ENCODE assay signal across 9 cellular contexts in genomic region chr3:112333386-112334334, GRCh38. TPM values are rescaled to one million over a fixed set of nuclear protein-coding genes. Genes with fewer than 3 reads are reported as not detected.
DNase-seq lines count a peak whose midpoint lies in the region; ATAC-seq, FAIRE-seq and TF ChIP-seq lines count a peak whose summit lies in the region.
"Had no signal": no experiment of that assay in that cellular context is flagged by ENCODE, and none has a peak within 500 bp of the region (broad histone marks: within the 10 kb centered on the region; RNA-seq: fewer than 3 reads in every experiment).

No MANE protein-coding gene starts in this region.

- no peaks in the 10 kb centered on the region for H3K36me3 ChIP-seq in left lung
- no peaks in the 10 kb centered on the region for H3K36me3 ChIP-seq in stomach

- no peak for TF ChIP-seq CTCF in left lung (IDR thresholded peaks at IDR 0.05)
- TF ChIP-seq CTCF in stomach (IDR thresholded peaks at IDR 0.05), result no peak

- peak overlapping the region; percentile 32 to 53 for H3K4me3 ChIP-seq in left lung
- peak overlapping the region; percentile 47 to 62 (median 57) for H3K4me3 ChIP-seq in stomach

- 9 to 16% (median 10%) methylated on average over 17 to 22 of the region's 22 CpGs for WGBS in stomach, 5 donors

- intact Hi-C loops in left lung (cut with DNase I), result no loop called here
- intact Hi-C loops in stomach (cut with DNase I; ENCODE audit: low total_unique reads), result no loop called here

- H3K9me3 ChIP-seq in left lung, result no peaks in the 10 kb centered on the region
- no peaks in the 10 kb centered on the region for H3K9me3 ChIP-seq in stomach

- TF ChIP-seq EP300 in stomach (IDR thresholded peaks at IDR 0.05), result no peak

- FAIRE-seq in GM19239 (lab: Jason Lieb, UNC), result no peak

- H3K4me1 ChIP-seq in left lung (peaks cover 8 to 17% of the 10 kb centered on the region in 2 donors), stomach (peaks cover 0 to 31% (median 14%) of the 10 kb centered on the region in 4 donors)

- in situ Hi-C loops in SK-MEL-5 (cut with HindIII; ENCODE audit: low pct_unique_long_range_greater_than_20kb, low sequenced_read_pairs), result no loop called here

- H3K27me3 ChIP-seq in left lung (peaks cover 8 to 27% of the 10 kb centered on the region in 2 donors), stomach (peaks cover 0 to 19% (median 9%) of the 10 kb centered on the region in 3 donors)

- DNase-seq in SK-MEL-5 (ENCODE audit: low read depth, low spot score) (peak; percentile 34), dermis blood vessel endothelial cell (peak; percentile 16), left lung (peak in 1 of 2 donors; percentile 67), stomach (no peak), KG1 (lab: John Stamatoyannopoulos, UW) (no peak), GM19239 (ENCODE audit: insufficient read length, low spot score) (no peak)

- no peak for TF ChIP-seq POLR2A in stomach (IDR thresholded peaks at IDR 0.05)

- peak overlapping the region; percentile 74 to 83 for H3K27ac ChIP-seq in left lung
- peak overlapping the region; percentile 72 to 84 (median 83) for H3K27ac ChIP-seq in stomach

- peak; percentile 65 for ATAC-seq in GM18502 (IDR thresholded peaks at IDR 0.05; ENCODE audit: poor library complexity, unreplicated experiment)
- ATAC-seq in HG02852 (IDR thresholded peaks at IDR 0.05; ENCODE audit: unreplicated experiment), result peak; percentile 47
- peak; percentile 58 for ATAC-seq in left lung

RNA-seq across cellular contexts. Expression of gene CD200, which starts 0.7 kb away (rescaled TPM):
- total RNA-seq in SK-MEL-5 (2014; rRNA removed; shearing (Covaris generic)), result 1.9 and 3.5 TPM in 2 replicates
- polyA plus RNA-seq in SK-MEL-5 (2015; cell fraction: cytosol; rRNA removed), result 4.6 and 4.9 TPM in 2 replicates
- 4.9 and 5.6 TPM in 2 replicates for polyA plus RNA-seq in SK-MEL-5 (2015; cell fraction: nucleus; rRNA removed)
- total RNA-seq in dermis blood vessel endothelial cell, result 3.4 and 3.7 TPM in 2 replicates
- 1 to 10 TPM; 6.6 to 7.9 TPM for total RNA-seq in left lung
- total RNA-seq in stomach, result 10 to 100 TPM in 2 of 5 donors, 1 to 10 TPM in 3; 3.2 to 50.0 (median 9.0) TPM
- 1 to 10 TPM; 2.2 to 4.2 (median 2.7) TPM for polyA plus RNA-seq in stomach

RNA-seq across cellular contexts. Expression of gene SLC9C1, which starts 39.6 kb away (rescaled TPM):
- total RNA-seq in SK-MEL-5 (2014; rRNA removed; shearing (Covaris generic)), result 0.11 and 0.64 TPM in 2 replicates
- not detected in 2 replicates for polyA plus RNA-seq in SK-MEL-5 (2015; cell fraction: cytosol; rRNA removed)
- 0.65 and 1.2 TPM in 2 replicates for polyA plus RNA-seq in SK-MEL-5 (2015; cell fraction: nucleus; rRNA removed)
- 0.14 and 0.85 TPM in 2 replicates for total RNA-seq in dermis blood vessel endothelial cell
- total RNA-seq in left lung, result under 1 TPM in 1 of 2 donors, not detected in 1; 0.20 TPM
- 1 to 10 TPM in 1 of 5 donors, not detected in 4; 1.1 TPM for total RNA-seq in stomach
- not detected for polyA plus RNA-seq in stomach
- total RNA-seq: T-helper 1 cell treated with Interleukin-12 subunit alpha and Interleukin-12 subunit beta and Interleukin-4 antibody, amounts not matched to agents 30 ng/mL and 1 ng/mL, for 36 hours had no signal

Comparison
In these comparisons a context has a peak if more than half of its experiments do, and no peak if none do; other contexts are left out.
1. DNase-seq: peak in SK-MEL-5 (single experiment) and dermis blood vessel endothelial cell (single experiment); none in stomach (single experiment), KG1 (single experiment) and GM19239 (single experiment).
2. Peak in every context shown above with its lines, with median percentiles within 50 percentile points of each other: ATAC-seq.